ENCODE assay signal across 24 cellular contexts in the genomic region with DNA sequence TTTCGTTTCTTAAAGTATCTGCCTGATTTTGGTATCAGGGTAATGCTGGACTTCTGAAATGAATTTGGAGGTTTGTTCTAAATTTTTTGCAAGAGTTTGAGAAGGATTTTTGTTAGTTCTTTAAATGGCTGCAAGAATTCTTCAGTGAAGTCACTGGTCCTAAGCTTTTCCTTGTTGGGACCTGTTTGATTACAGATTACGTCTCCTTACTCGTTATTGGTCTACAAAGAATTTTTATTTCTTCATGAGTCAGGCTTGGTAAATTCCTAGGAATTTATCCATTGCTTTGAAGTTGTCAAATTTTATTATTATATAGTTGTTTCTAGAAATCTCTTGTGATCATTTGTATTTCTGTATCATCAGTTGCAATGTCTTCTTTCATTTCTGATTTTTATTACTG.
"Had no signal": no experiment of that assay in that cellular context is flagged by ENCODE, and none has a peak within 500 bp of the region (broad histone marks: within the 10 kb centered on the region; RNA-seq: fewer than 3 reads in every experiment).

No MANE protein-coding gene starts in this region.

- DNase-seq: activated CD4-positive, alpha-beta T cell treated with anti-CD3 and anti-CD28 coated beads, Interleukin-2, amount 10 ng/mL, durations not matched to agents 7 days and 5 days; activated CD8-positive, alpha-beta memory T cell treated with anti-CD3 and anti-CD28 coated beads, Interleukin-2, amount 10 ng/mL, durations not matched to agents 7 days and 5 days; activated CD8-positive, alpha-beta T cell treated with anti-CD3 and anti-CD28 coated beads for 36 hours; activated effector memory CD4-positive, alpha-beta T cell treated with anti-CD3 and anti-CD28 coated beads, Interleukin-2, amount 50 U/mL, for 16 hours; activated naive CD4-positive, alpha-beta T cell treated with anti-CD3 and anti-CD28 coated beads, Interleukin-2, amount 50 U/mL, for 16 hours; activated naive CD8-positive, alpha-beta T cell treated with anti-CD3 and anti-CD28 coated beads, Interleukin-2, amount 50 U/mL, for 24 hours; activated T-cell treated with anti-CD3 and anti-CD28 coated beads for 4 hours; caudate nucleus; effector CD4-positive, alpha-beta T cell; head of caudate nucleus; islet precursor cell; lower lobe of right lung; naive thymus-derived CD4-positive, alpha-beta T cell; occipital lobe; stimulated activated CD4-positive, alpha-beta T cell treated with anti-CD3 and anti-CD28 coated beads, Interleukin-2, amount 100 ng/mL, for 48 hours; stimulated activated CD8-positive, alpha-beta memory T cell treated with anti-CD3 and anti-CD28 coated beads, Interleukin-4, amount 100 ng/mL, for 48 hours; stimulated activated naive B cell treated with anti-CD40 and anti-IgM and Interleukin-4, amounts not matched to agents 10 μg/mL and 1 μg/mL and 100 μg/mL, for 72 hours; testis; trophoblast cell; uterus had no signal

- H3K4me3 ChIP-seq: gastroesophageal sphincter, lower lobe of right lung, testis, uterus had no signal

- ATAC-seq: activated CD4-positive, CD25-positive, alpha-beta regulatory T cell treated with anti-CD3 and anti-CD28 coated beads, Interleukin-2, amount 50 U/mL, for 24 hours; activated CD8-positive, alpha-beta memory T cell treated with anti-CD3 and anti-CD28 coated beads, Interleukin-2, amount 10 ng/mL, durations not matched to agents 7 days and 5 days; activated CD8-positive, alpha-beta T cell treated with anti-CD3 and anti-CD28 coated beads for 36 hours; activated naive CD8-positive, alpha-beta T cell treated with anti-CD3 and anti-CD28 coated beads, Interleukin-2, amount 50 U/mL, for 24 hours; esophagus mucosa; gastroesophageal sphincter; lower lobe of right lung; naive thymus-derived CD4-positive, alpha-beta T cell; sciatic nerve; stimulated activated naive B cell treated with anti-CD40 and anti-IgM and Interleukin-4, amounts not matched to agents 10 μg/mL and 1 μg/mL and 100 μg/mL, for 72 hours had no signal
